In the genomic region with DNA sequence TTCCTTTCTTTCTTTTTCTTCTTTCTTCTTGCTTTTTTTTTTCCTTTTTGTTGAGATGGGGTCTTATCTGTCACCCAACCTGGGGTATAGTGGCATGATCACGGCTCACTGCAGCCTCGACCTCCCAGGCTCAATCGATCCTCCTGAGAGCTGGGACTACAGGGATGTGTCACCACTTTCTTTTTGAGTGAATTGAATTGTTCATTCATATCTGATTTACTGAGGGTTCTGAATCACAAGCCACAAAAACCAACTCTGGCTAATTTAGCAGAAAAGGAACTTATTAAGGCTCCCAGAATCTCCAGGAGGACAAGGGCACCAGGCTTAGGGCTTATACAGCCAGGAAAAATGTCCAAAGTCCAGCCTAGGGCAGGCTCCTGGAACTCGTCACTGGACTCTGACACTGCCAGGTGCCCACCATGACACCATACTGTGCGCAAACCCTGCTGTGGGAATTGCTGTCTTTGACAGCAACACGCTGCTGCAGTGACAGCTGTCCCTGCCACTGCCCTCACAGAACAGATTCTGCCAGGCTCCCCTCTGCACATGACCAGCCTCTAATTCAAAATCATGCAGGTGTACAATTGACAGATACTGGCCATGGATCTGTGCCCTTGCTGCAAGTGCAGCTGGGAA, we compare ENCODE assay signal across 8 cellular contexts. TPM values are rescaled to one million over a fixed set of nuclear protein-coding genes. Genes with fewer than 3 reads are reported as not detected.
A peak's percentile ranks its signal among the peaks of the same experiment; 100 is the strongest.
DNase-seq lines count a peak whose midpoint lies in the region; ATAC-seq and TF ChIP-seq lines count a peak whose summit lies in the region.

No MANE protein-coding gene starts in this region.

- no peaks in the 10 kb centered on the region for H3K9me3 ChIP-seq in right lobe of liver
- no peaks in the 10 kb centered on the region for H3K9me3 ChIP-seq in gastroesophageal sphincter

- TF ChIP-seq POLR2A in right lobe of liver (IDR thresholded peaks at IDR 0.05) = no peak
- no peak for TF ChIP-seq POLR2A in gastroesophageal sphincter (IDR thresholded peaks at IDR 0.05)

- H3K36me3 ChIP-seq in right lobe of liver = no peaks in the 10 kb centered on the region
- H3K36me3 ChIP-seq in gastroesophageal sphincter = no peaks in the 10 kb centered on the region

- no peak for TF ChIP-seq CTCF in right lobe of liver (IDR thresholded peaks at IDR 0.05)
- TF ChIP-seq CTCF in gastroesophageal sphincter (IDR thresholded peaks at IDR 0.05) = no peak
- no peak for TF ChIP-seq CTCF in GM13976 (IDR thresholded peaks at IDR 0.05; ENCODE audit: borderline replicate concordance, control extremely low read depth, extremely low read depth, insufficient read depth, missing control alignments)

- H3K4me1 ChIP-seq in right lobe of liver (peaks cover 0 to 24% (median 0%) of the 10 kb centered on the region in 4 donors), gastroesophageal sphincter (peaks cover 0 to 10% (median 2%) of the 10 kb centered on the region in 3 donors)

- DNase-seq in NCI-H1694 treated with DMSO at 0.1 percent for 48 hours (lab: John Stamatoyannopoulos, UW) (peak; percentile 19), NCI-H1694 (lab: John Stamatoyannopoulos, UW) (no peak), SK-N-DZ (ENCODE audit: low spot score) (peak; percentile 35), right lobe of liver (no peak), GM13976 (ENCODE audit: low spot score) (no peak), SHP77 treated with DMSO at 0.1 percent for 48 hours (lab: John Stamatoyannopoulos, UW) (no peak)

- peak; percentile 65 for ATAC-seq in HG02798 (IDR thresholded peaks at IDR 0.05; ENCODE audit: poor library complexity, unreplicated experiment)
- peak; percentile 59 to 74 (median 72) for ATAC-seq in right lobe of liver
- ATAC-seq in gastroesophageal sphincter = no peak

- intact Hi-C loops in right lobe of liver (cut with DNase I) = no loop called here

- H3K4me3 ChIP-seq in right lobe of liver (no peak overlapping the region), gastroesophageal sphincter (no peak overlapping the region)

- no peak overlapping the region for H3K27ac ChIP-seq in right lobe of liver
- H3K27ac ChIP-seq in gastroesophageal sphincter = no peak overlapping the region

- WGBS in right lobe of liver (ENCODE audit: insufficient coverage, low coverage, low lambda C conversion rate, missing lambda C conversion rate) = 50% methylated on average over 5 of the region's 6 CpGs
- WGBS in gastroesophageal sphincter (ENCODE audit: low coverage in 1 of 2), 2 donors = 65 to 100% methylated on average over 2 to 5 of the region's 6 CpGs

- in situ Hi-C loops in GM13976 (cut with MboI; ENCODE audit: low sequenced_read_pairs, unreplicated experiment) = no loop called here

- H3K27me3 ChIP-seq in right lobe of liver (no peaks in the 10 kb centered on the region), gastroesophageal sphincter (no peaks in the 10 kb centered on the region)

- no peak for TF ChIP-seq EP300 in gastroesophageal sphincter (IDR thresholded peaks at IDR 0.05)

RNA-seq across cellular contexts. Expression of a gene that starts 42.9 kb away (rescaled TPM):
- polyA plus RNA-seq in SK-N-DZ (2014; cell fraction: cytosol; rRNA removed) = 4.0 and 7.0 TPM in 2 replicates
- polyA plus RNA-seq in SK-N-DZ (2014; cell fraction: nucleus; rRNA removed) = 19.2 and 20.1 TPM in 2 replicates
- total RNA-seq in right lobe of liver (1 to 10 TPM in 4 of 6 experiments, under 1 TPM in 2; 0.82 to 2.5 (median 1.5) TPM), gastroesophageal sphincter (1 to 10 TPM in 2 of 4 donors, under 1 TPM in 2; 0.62 to 1.5 (median 1.1) TPM)

Comparison
In these comparisons a context has a peak if more than half of its experiments do, and no peak if none do; other contexts are left out.
1. DNase-seq: peak in NCI-H1694 treated with DMSO at 0.1 percent for 48 hours (single experiment) and SK-N-DZ (single experiment); none in NCI-H1694 (single experiment), right lobe of liver (0 of 3), GM13976 (single experiment) and SHP77 treated with DMSO at 0.1 percent for 48 hours (single experiment).